In the genomic region with DNA sequence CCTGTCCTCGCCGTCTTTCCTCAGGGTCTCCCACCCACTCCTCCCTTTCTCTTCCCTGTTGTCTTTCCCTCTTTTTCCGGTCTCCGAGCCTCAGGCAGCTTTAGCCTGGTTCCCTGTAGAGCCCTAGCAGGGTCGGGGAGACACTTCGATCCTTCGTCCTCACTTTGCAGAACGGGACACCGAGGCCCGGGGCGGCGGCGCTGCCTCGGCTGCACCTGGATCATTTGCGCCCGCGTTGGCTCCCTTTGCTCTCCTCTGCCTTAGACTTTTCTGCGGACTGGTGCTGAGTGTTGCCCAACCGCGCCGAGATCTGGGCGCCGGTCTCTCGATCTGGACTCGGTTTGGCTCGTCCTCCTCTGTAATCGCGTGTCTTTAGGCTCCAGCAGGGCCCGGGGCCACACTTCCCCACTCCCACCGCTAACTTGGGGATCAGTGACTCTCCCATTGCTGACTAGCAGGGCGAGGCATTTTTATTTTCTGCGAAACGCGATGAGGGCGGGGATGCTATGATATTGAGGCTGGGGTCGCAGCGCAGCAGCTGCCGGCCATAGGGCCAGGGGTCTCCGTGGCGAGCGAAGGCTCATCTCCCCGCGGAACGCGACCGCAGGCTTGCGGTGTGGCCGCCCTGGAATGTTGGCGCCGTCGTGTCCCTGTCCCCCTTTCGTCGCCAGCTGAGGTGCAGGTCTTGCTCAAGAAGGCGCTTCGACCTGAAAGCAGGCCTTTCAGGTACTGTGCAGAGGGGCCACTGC, we compare ENCODE assay signal across 9 cellular contexts. TPM values are rescaled to one million over a fixed set of nuclear protein-coding genes. Genes with fewer than 3 reads are reported as not detected.
DNase-seq lines count a peak whose midpoint lies in the region; TF ChIP-seq lines count a peak whose summit lies in the region.
"Had no signal": no experiment of that assay in that cellular context is flagged by ENCODE, and none has a peak within 500 bp of the region (broad histone marks: within the 10 kb centered on the region; RNA-seq: fewer than 3 reads in every experiment).

No MANE protein-coding gene starts in this region.

- intact Hi-C loops in PC-9 (cut with micrococcal nuclease; ENCODE audit: unreplicated experiment) (loop anchor here (5.0 to 10.0 kb wide), 2 partner anchors 310 to 652 kb away; no protein-coding TSS in a partner anchor), prostate gland (cut with DNase I) (no loop called here)

- CTCF ChIA-PET in PC-9 (lab: Charles Lee), result no interaction called here

- H3K36me3 ChIP-seq in DOHH2 (ENCODE audit: control insufficient read depth, low read length), result peaks cover 34% of the 10 kb centered on the region
- H3K36me3 ChIP-seq in PC-9 (ENCODE audit: low read depth), result peaks cover 9% of the 10 kb centered on the region
- H3K36me3 ChIP-seq in trophoblast cell (ENCODE audit: control insufficient read depth in 1 of 2, insufficient read depth in 2 of 2, low read length in 2 of 2), result peaks cover 2 to 3% of the 10 kb centered on the region in 2 experiments
- H3K36me3 ChIP-seq in prostate gland, result no peaks in the 10 kb centered on the region

- peak overlapping the region; percentile 2 for H2BK12ac ChIP-seq in trophoblast cell (ENCODE audit: low read length)

- H3K79me2 ChIP-seq in DOHH2 (ENCODE audit: control insufficient read depth, low read length) (peaks cover 47% of the 10 kb centered on the region), PC-9 (ENCODE audit: low read depth) (peaks cover 22% of the 10 kb centered on the region), trophoblast cell (ENCODE audit: control insufficient read depth, insufficient read depth, low read length, poor library complexity) (peaks cover 14% of the 10 kb centered on the region)

- peak overlapping the region; percentile 92 for H2BK120ac ChIP-seq in trophoblast cell (ENCODE audit: insufficient read depth, low read length, poor library complexity)

- H3K27ac ChIP-seq in DOHH2 (ENCODE audit: low read depth, low read length) (peak overlapping the region; percentile 84), PC-9 (no peak overlapping the region), trophoblast cell (ENCODE audit: low read depth, low read length) (peak overlapping the region; percentile 45), prostate gland (no peak overlapping the region)

- H2AK5ac ChIP-seq in trophoblast cell (ENCODE audit: low read length), result peak overlapping the region; percentile 3

- H4K20me1 ChIP-seq in DOHH2 (ENCODE audit: control insufficient read depth, insufficient read depth, low read depth, low read length) (no peaks in the 10 kb centered on the region), PC-9 (ENCODE audit: insufficient read depth) (no peaks in the 10 kb centered on the region)

- peak overlapping the region; percentile 58 for H3K18ac ChIP-seq in trophoblast cell (ENCODE audit: low read length)

- no peaks in the 10 kb centered on the region for H3K9me3 ChIP-seq in DOHH2 (ENCODE audit: control insufficient read depth, insufficient read depth, low read length)
- H3K9me3 ChIP-seq in PC-9 (ENCODE audit: insufficient read depth, low read depth), result peaks cover 19% of the 10 kb centered on the region
- H3K9me3 ChIP-seq in trophoblast cell (ENCODE audit: insufficient read depth, low read depth, low read length), result no peaks in the 10 kb centered on the region
- H3K9me3 ChIP-seq in prostate gland, result no peaks in the 10 kb centered on the region

- peak overlapping the region; percentile 56 for H3K4ac ChIP-seq in trophoblast cell (ENCODE audit: low read depth, low read length)

- TF ChIP-seq POLR2A in erythroblast (IDR thresholded peaks at IDR 0.05; ENCODE audit: low read length), result no peak
- TF ChIP-seq POLR2A in prostate gland (IDR thresholded peaks at IDR 0.05), result no peak

- H3K27me3 ChIP-seq in DOHH2 (ENCODE audit: control insufficient read depth, low read length) (no peaks in the 10 kb centered on the region), PC-9 (ENCODE audit: insufficient read depth, low read depth) (no peaks in the 10 kb centered on the region), trophoblast cell (ENCODE audit: insufficient read depth, low read length) (no peaks in the 10 kb centered on the region), prostate gland (replicated peaks; ENCODE audit: insufficient read depth) (peaks cover 6% of the 10 kb centered on the region)

- H4K91ac ChIP-seq in trophoblast cell (ENCODE audit: low read depth, low read length), result peak overlapping the region; percentile 83

- peak overlapping the region; percentile 50 for H2BK5ac ChIP-seq in trophoblast cell (ENCODE audit: low read depth, low read length, poor library complexity)

- H2AFZ ChIP-seq in PC-9 (no peak overlapping the region), trophoblast cell (ENCODE audit: insufficient read depth, low read length, poor library complexity) (peak overlapping the region; percentile 75)

- DNase-seq in PC-9 (no peak), erythroblast (lab: John Stamatoyannopoulos, UW) (peak; percentile 44 to 59), trophoblast cell (peak in 1 of 2 donors; percentile 25), SIG-M5 treated with dmso at 0.1 percent for 504 hours (lab: John Stamatoyannopoulos, UW; ENCODE audit: unreplicated experiment) (no peak), DMS79 treated with DMSO at 0.1 percent for 48 hours (lab: John Stamatoyannopoulos, UW) (no peak), prostate gland (ENCODE audit: low spot score) (no peak), COLO668 (lab: John Stamatoyannopoulos, UW; ENCODE audit: unreplicated experiment) (no peak)

- peaks cover 25% of the 10 kb centered on the region for H3K79me1 ChIP-seq in trophoblast cell (ENCODE audit: low read length)

- TF ChIP-seq CTCF in DOHH2 (IDR thresholded peaks at IDR 0.05; ENCODE audit: low read depth, low read length, poor library complexity, severe bottlenecking) (no peak), PC-9 (conservative IDR thresholded peaks at IDR 0.05) (no peak), prostate gland (IDR thresholded peaks at IDR 0.05) (no peak)

- BruUV-seq in PC-9 (replicated peaks; lab: Mats Ljungman, UMichigan), result no TSS peak

- H3K4me2 ChIP-seq in DOHH2 (ENCODE audit: low read length) (peak overlapping the region; percentile 86), PC-9 (peak overlapping the region; percentile 74), trophoblast cell (ENCODE audit: low read length) (peak overlapping the region; percentile 72)

- H3K23ac ChIP-seq in trophoblast cell (ENCODE audit: low read length), result no peak overlapping the region

- H3K4me3 ChIP-seq in DOHH2 (ENCODE audit: low read length), result peak overlapping the region; percentile 94
- H3K4me3 ChIP-seq in PC-9, result peak overlapping the region; percentile 87; the same call in 1 of the 2 replicates
- H3K4me3 ChIP-seq in trophoblast cell (ENCODE audit: low read depth, low read length), result peak overlapping the region; percentile 88
- no peak overlapping the region for H3K4me3 ChIP-seq in prostate gland

- no peak overlapping the region for H3K9ac ChIP-seq in trophoblast cell (ENCODE audit: low read length)

- POLR2A ChIA-PET in PC-9 (lab: Charles Lee; ENCODE audit: unreplicated experiment), result interaction anchor here (0.5 kb wide), 1 partner anchor 8 kb away, joined by 12 read pairs; no protein-coding TSS in a partner anchor

- no CpG with 5 or more reads among the region's 55 CpGs for WGBS in trophoblast cell (ENCODE audit: extremely low coverage, insufficient coverage, insufficient read length)
- 16% methylated on average over 55 of the region's 55 CpGs for WGBS in prostate gland

- H4K8ac ChIP-seq in trophoblast cell (ENCODE audit: low read depth, low read length), result peak overlapping the region; percentile 86

- peak overlapping the region; percentile 68 for H3K14ac ChIP-seq in trophoblast cell (ENCODE audit: low read length)

- H3K4me1 ChIP-seq in DOHH2 (ENCODE audit: control insufficient read depth, low read length), result peaks cover 43% of the 10 kb centered on the region
- peaks cover 64% of the 10 kb centered on the region for H3K4me1 ChIP-seq in PC-9 (replicated peaks; ENCODE audit: insufficient read depth)
- peaks cover 18 to 21% of the 10 kb centered on the region in 2 experiments for H3K4me1 ChIP-seq in trophoblast cell (ENCODE audit: control insufficient read depth in 1 of 2, insufficient read depth in 2 of 2, low read length in 2 of 2)
- H3K4me1 ChIP-seq in prostate gland (replicated peaks), result no peaks in the 10 kb centered on the region

- H4K12ac ChIP-seq in trophoblast cell (ENCODE audit: low read depth, low read length), result peak overlapping the region; percentile 78

- H3K9me2 ChIP-seq in DOHH2 (replicated peaks; ENCODE audit: control insufficient read depth, low read length) (no peaks in the 10 kb centered on the region), PC-9 (ENCODE audit: insufficient read depth) (no peaks in the 10 kb centered on the region)

- H3F3A ChIP-seq in DOHH2 (ENCODE audit: control insufficient read depth, insufficient read depth) (peaks cover 10% of the 10 kb centered on the region), PC-9 (ENCODE audit: insufficient read depth, low read depth) (peaks cover 41% of the 10 kb centered on the region)

RNA-seq across cellular contexts. Expression of gene E2F8, which starts 1.6 kb away (rescaled TPM):
- total RNA-seq in PC-9 (2021) (22.0 and 26.7 TPM in 2 replicates), prostate gland (under 1 TPM; 0.46 to 0.57 TPM)
- polyA plus RNA-seq in trophoblast cell (2013), result 43.8 and 48.2 TPM in 2 replicates

RNA-seq across cellular contexts. Expression of gene CSRP3, which starts 40.6 kb away (rescaled TPM):
- total RNA-seq in PC-9 (2021) (not detected in 2 replicates), prostate gland (1 to 10 TPM in 1 of 2 donors, not detected in 1; 2.7 TPM)
- polyA plus RNA-seq in trophoblast cell (2013), result not detected in 2 replicates
- total RNA-seq: HT1080 had no signal

Comparison
In these comparisons a context has a peak if more than half of its experiments do, and no peak if none do; other contexts are left out.
1. H3K27ac ChIP-seq: peak in DOHH2 (single experiment) and trophoblast cell (single experiment); none in PC-9 (single experiment) and prostate gland (0 of 2).
2. H3K4me3 ChIP-seq: peak in DOHH2 (single experiment), PC-9 (single experiment) and trophoblast cell (single experiment); none in prostate gland (0 of 2).
3. DNase-seq: peak in erythroblast (2 of 2); none in PC-9 (0 of 2), SIG-M5 treated with dmso at 0.1 percent for 504 hours (single experiment), DMS79 treated with DMSO at 0.1 percent for 48 hours (single experiment), prostate gland (single experiment) and COLO668 (single experiment).
4. RNA of gene E2F8, which starts 1.6 kb away (total RNA-seq): 22.0 to 26.7 TPM in PC-9; 0.46 to 0.57 TPM in prostate gland; every median in the first group is over 10 times any median in the second.
5. Peak in every context shown above with its lines, with median percentiles within 50 percentile points of each other: H3K4me2 ChIP-seq.